In genomic region chr1:36381405-36381804, GRCh38 we compare ENCODE assay signal across 1 cellular context.
TF ChIP-seq lines count a peak whose summit lies in the region.

No MANE protein-coding gene starts in this region.

TF ChIP-seq in GM12878, 131 proteins besides CTCF, POLR2A, EP300 and RAD21:
- TF ChIP-seq, protein P1, sequence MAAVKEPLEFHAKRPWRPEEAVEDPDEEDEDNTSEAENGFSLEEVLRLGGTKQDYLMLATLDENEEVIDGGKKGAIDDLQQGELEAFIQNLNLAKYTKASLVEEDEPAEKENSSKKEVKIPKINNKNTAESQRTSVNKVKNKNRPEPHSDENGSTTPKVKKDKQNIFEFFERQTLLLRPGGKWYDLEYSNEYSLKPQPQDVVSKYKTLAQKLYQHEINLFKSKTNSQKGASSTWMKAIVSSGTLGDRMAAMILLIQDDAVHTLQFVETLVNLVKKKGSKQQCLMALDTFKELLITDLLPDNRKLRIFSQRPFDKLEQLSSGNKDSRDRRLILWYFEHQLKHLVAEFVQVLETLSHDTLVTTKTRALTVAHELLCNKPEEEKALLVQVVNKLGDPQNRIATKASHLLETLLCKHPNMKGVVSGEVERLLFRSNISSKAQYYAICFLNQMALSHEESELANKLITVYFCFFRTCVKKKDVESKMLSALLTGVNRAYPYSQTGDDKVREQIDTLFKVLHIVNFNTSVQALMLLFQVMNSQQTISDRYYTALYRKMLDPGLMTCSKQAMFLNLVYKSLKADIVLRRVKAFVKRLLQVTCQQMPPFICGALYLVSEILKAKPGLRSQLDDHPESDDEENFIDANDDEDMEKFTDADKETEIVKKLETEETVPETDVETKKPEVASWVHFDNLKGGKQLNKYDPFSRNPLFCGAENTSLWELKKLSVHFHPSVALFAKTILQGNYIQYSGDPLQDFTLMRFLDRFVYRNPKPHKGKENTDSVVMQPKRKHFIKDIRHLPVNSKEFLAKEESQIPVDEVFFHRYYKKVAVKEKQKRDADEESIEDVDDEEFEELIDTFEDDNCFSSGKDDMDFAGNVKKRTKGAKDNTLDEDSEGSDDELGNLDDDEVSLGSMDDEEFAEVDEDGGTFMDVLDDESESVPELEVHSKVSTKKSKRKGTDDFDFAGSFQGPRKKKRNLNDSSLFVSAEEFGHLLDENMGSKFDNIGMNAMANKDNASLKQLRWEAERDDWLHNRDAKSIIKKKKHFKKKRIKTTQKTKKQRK (IDR thresholded peaks at IDR 0.05; ENCODE audit: low read depth, low read length), result no peak
- TF ChIP-seq CBFB (IDR thresholded peaks at IDR 0.05; ENCODE audit: low read depth), result no peak
- TF ChIP-seq BRCA1 (IDR thresholded peaks at IDR 0.05; ENCODE audit: low read depth, low read length), result no peak
- no peak for TF ChIP-seq RFX5 (IDR thresholded peaks at IDR 0.05; ENCODE audit: low read depth, low read length)
- TF ChIP-seq TCF3 (IDR thresholded peaks at IDR 0.05; ENCODE audit: borderline replicate concordance, insufficient read depth, low read depth, low read length), result no peak
- no peak for TF ChIP-seq NR2C1 (IDR thresholded peaks at IDR 0.05)
- TF ChIP-seq, protein P2, sequence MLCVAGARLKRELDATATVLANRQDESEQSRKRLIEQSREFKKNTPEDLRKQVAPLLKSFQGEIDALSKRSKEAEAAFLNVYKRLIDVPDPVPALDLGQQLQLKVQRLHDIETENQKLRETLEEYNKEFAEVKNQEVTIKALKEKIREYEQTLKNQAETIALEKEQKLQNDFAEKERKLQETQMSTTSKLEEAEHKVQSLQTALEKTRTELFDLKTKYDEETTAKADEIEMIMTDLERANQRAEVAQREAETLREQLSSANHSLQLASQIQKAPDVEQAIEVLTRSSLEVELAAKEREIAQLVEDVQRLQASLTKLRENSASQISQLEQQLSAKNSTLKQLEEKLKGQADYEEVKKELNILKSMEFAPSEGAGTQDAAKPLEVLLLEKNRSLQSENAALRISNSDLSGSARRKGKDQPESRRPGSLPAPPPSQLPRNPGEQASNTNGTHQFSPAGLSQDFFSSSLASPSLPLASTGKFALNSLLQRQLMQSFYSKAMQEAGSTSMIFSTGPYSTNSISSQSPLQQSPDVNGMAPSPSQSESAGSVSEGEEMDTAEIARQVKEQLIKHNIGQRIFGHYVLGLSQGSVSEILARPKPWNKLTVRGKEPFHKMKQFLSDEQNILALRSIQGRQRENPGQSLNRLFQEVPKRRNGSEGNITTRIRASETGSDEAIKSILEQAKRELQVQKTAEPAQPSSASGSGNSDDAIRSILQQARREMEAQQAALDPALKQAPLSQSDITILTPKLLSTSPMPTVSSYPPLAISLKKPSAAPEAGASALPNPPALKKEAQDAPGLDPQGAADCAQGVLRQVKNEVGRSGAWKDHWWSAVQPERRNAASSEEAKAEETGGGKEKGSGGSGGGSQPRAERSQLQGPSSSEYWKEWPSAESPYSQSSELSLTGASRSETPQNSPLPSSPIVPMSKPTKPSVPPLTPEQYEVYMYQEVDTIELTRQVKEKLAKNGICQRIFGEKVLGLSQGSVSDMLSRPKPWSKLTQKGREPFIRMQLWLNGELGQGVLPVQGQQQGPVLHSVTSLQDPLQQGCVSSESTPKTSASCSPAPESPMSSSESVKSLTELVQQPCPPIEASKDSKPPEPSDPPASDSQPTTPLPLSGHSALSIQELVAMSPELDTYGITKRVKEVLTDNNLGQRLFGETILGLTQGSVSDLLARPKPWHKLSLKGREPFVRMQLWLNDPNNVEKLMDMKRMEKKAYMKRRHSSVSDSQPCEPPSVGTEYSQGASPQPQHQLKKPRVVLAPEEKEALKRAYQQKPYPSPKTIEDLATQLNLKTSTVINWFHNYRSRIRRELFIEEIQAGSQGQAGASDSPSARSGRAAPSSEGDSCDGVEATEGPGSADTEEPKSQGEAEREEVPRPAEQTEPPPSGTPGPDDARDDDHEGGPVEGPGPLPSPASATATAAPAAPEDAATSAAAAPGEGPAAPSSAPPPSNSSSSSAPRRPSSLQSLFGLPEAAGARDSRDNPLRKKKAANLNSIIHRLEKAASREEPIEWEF (IDR thresholded peaks at IDR 0.05; ENCODE audit: insufficient replicate concordance, low read depth, low read length), result no peak
